ENCODE assay signal across 16 cellular contexts in the genomic region with DNA sequence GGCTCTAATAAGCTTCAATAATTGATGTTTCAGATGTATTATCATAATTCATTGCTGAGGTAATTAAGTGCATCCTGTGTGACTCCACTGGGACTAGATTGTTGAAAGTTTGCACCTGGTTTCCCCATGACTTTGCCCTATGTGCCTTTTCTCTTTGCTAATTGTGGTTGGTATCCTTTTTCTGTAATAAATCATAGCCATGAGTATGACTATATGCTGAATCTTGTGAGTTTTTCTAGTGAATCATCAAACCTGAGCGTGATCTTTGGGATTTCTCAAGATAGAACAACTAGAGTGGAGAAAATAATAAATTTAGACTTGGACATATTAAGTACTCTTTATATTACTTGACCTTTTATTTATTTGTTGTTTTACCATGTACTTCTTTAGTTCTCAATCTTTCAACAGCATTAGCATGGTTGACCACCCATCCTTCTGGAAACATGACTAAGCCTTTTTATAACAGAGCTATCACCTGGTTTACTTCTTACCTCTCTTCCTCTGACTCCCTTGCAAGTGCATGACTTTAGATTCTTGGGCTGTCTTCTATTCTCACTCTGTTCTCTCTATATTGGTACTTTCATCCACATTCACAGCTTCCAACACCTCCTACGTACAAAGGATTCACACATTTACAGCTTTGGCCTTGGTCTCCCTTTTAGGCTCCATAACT.
DNase-seq lines count a peak whose midpoint lies in the region; ATAC-seq and TF ChIP-seq lines count a peak whose summit lies in the region.
"Had no signal": no experiment of that assay in that cellular context is flagged by ENCODE, and none has a peak within 500 bp of the region (broad histone marks: within the 10 kb centered on the region; RNA-seq: fewer than 3 reads in every experiment).

No MANE protein-coding gene starts in this region.

- no peak for TF ChIP-seq CTCF in AG04449 (IDR thresholded peaks at IDR 0.05; ENCODE audit: insufficient read depth, low read length, missing control alignments)
- no peak for TF ChIP-seq CTCF in astrocyte of the spinal cord (IDR thresholded peaks at IDR 0.05; ENCODE audit: low read depth, low read length)
- TF ChIP-seq CTCF in foreskin keratinocyte (conservative IDR thresholded peaks at IDR 0.05), result no peak
- TF ChIP-seq CTCF in upper lobe of right lung (IDR thresholded peaks at IDR 0.05), result no peak

- CTCF ChIA-PET in AG04449 (lab: Yijun Ruan, JAX), result interaction anchor here (1.5 to 1.8 kb wide), 3 partner anchors 10 to 28 kb away, joined by 4 to 5 read pairs (median 5); no protein-coding TSS in a partner anchor

- intact Hi-C loops in cardiac septum (cut with DNase I) (no loop called here), upper lobe of right lung (cut with DNase I) (no loop called here)

- H3K4me3 ChIP-seq in AG04449 (ENCODE audit: low read depth, low read length), result no peak overlapping the region
- H3K4me3 ChIP-seq in astrocyte of the spinal cord (ENCODE audit: low read depth, low read length), result no peak overlapping the region
- H3K4me3 ChIP-seq in upper lobe of right lung, result no peak overlapping the region
- H3K4me3 ChIP-seq: A549, Peyer's patch had no signal

- no peaks in the 10 kb centered on the region for H3K36me3 ChIP-seq in upper lobe of right lung
- H3K36me3 ChIP-seq: Peyer's patch had no signal

- POLR2A ChIA-PET in AG04449 (lab: Yijun Ruan, JAX), result no interaction called here

- DNase-seq in AG04449 (ENCODE audit: low read depth, low spot score) (peak; percentile 65), HS-5 (ENCODE audit: low read depth) (peak; percentile 92), astrocyte of the spinal cord (ENCODE audit: low read depth, low spot score) (peak; percentile 59), foreskin keratinocyte (peak; percentile 89 to 95), cardiac septum (ENCODE audit: low spot score) (no peak), RPMI8226 (no peak), upper lobe of right lung (no peak)
- DNase-seq: activated CD4-positive, alpha-beta T cell treated with anti-CD3 and anti-CD28 coated beads for 1 hour; activated CD8-positive, alpha-beta memory T cell treated with anti-CD3 and anti-CD28 coated beads, Interleukin-2, amount 50 U/mL, for 48 hours; activated naive CD4-positive, alpha-beta T cell treated with anti-CD3 and anti-CD28 coated beads, Interleukin-2, amount 50 U/mL, for 16 hours; erythroblast; occipital lobe; Peyer's patch; stimulated activated CD4-positive, alpha-beta T cell treated with anti-CD3 and anti-CD28 coated beads, Interleukin-12 subunit alpha, Interleukin-12 subunit beta, amount 100 ng/mL, for 4 hours had no signal

- H3K27me3 ChIP-seq in foreskin keratinocyte, result no peaks in the 10 kb centered on the region
- no peaks in the 10 kb centered on the region for H3K27me3 ChIP-seq in upper lobe of right lung
- H3K27me3 ChIP-seq: Peyer's patch had no signal

- H3K27ac ChIP-seq in foreskin keratinocyte (peak overlapping the region; percentile 80), upper lobe of right lung (no peak overlapping the region)
- H3K27ac ChIP-seq: A549, Peyer's patch had no signal

- H3K9me3 ChIP-seq in upper lobe of right lung, result peaks cover 11% of the 10 kb centered on the region

- in situ Hi-C loops in astrocyte of the spinal cord (cut with HindIII; ENCODE audit: low sequenced_read_pairs), result no loop called here

- ATAC-seq in foreskin keratinocyte (peak; percentile 96), upper lobe of right lung (no peak), HG03354 (IDR thresholded peaks at IDR 0.05; ENCODE audit: poor library complexity, severe bottlenecking, unreplicated experiment) (no peak)
- ATAC-seq: A549 had no signal

- H3K4me1 ChIP-seq in foreskin keratinocyte (peaks cover 15% of the 10 kb centered on the region), upper lobe of right lung (no peaks in the 10 kb centered on the region)
- H3K4me1 ChIP-seq: A549, Peyer's patch had no signal

Comparison
In these comparisons a context has a peak if more than half of its experiments do, and no peak if none do; other contexts are left out.
1. DNase-seq: peak in AG04449 (single experiment), HS-5 (single experiment), astrocyte of the spinal cord (single experiment) and foreskin keratinocyte (2 of 2); none in cardiac septum (single experiment), RPMI8226 (single experiment) and upper lobe of right lung (single experiment).